In the genomic region with DNA sequence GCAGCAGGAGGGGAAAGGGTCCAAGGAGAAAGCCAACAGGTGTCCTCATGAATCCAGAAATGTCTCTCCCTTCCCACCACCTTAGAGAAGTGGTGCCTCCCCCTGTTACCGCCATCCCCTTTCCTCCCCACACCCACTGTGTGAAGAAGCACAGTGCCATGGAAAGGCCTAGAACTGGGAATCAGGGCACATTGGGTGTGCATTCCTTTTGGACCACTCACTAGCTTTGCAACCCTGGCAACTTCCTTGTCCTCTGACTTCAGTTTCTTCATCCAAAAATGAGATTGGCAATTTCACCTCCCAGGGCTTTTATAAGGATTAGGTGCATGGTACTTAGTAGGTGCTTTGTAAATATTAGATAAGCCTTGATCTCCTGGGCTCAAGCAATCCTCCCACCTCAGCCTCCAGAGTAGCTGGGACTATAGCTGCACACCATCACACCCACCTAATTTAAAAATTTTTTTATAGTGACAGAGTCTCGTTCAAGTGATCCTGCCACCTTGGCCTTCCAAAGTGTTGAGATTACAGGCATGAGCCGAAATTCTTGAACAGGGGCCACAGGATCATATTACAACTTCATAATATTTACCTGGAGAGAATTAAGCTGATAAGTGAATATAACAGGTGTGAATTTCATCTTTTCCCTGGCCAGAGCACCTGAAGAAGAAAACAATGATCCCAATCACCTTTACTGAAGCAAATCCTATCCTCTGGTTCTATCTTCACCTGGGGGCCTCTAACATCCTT, we compare ENCODE assay signal across 31 cellular contexts.
A peak's percentile ranks its signal among the peaks of the same experiment; 100 is the strongest.
DNase-seq lines count a peak whose midpoint lies in the region; ATAC-seq lines count a peak whose summit lies in the region.
"Had no signal": no experiment of that assay in that cellular context is flagged by ENCODE, and none has a peak within 500 bp of the region (broad histone marks: within the 10 kb centered on the region; RNA-seq: fewer than 3 reads in every experiment).

No MANE protein-coding gene starts in this region.

- no peak for ATAC-seq in effector memory CD8-positive, alpha-beta T cell (replicated peaks)
- ATAC-seq in HG03571 (IDR thresholded peaks at IDR 0.05; ENCODE audit: unreplicated experiment) (no peak), GM21390 (IDR thresholded peaks at IDR 0.05; ENCODE audit: unreplicated experiment) (no peak)
- ATAC-seq: heart left ventricle; sciatic nerve; stimulated activated memory B cell treated with anti-CD40 and anti-IgM and Interleukin-4, amounts not matched to agents 10 μg/mL and 1 μg/mL and 100 μg/mL, for 72 hours; WTC11 had no signal

- H3K27ac Mint-ChIP-seq in effector memory CD8-positive, alpha-beta T cell = peak overlapping the region; percentile 23 to 54
- H3K27ac Mint-ChIP-seq: activated CD4-positive, alpha-beta T cell treated with anti-CD3 and anti-CD28 coated beads, Interleukin-2, amount 10 ng/mL, durations not matched to agents 7 days and 5 days; activated naive CD8-positive, alpha-beta T cell; progenitor cell of endocrine pancreas; stimulated activated memory B cell treated with anti-CD40 and anti-IgM and Interleukin-4, amounts not matched to agents 10 μg/mL and 1 μg/mL and 100 μg/mL, for 72 hours; T-helper 2 cell treated with Interferon-gamma antibody and Interleukin-4, amounts not matched to agents 5 μg/mL and 100 μg/mL, for 36 hours; WTC11 had no signal

- no peaks in the 10 kb centered on the region for H3K27me3 Mint-ChIP-seq in effector memory CD8-positive, alpha-beta T cell
- H3K27me3 Mint-ChIP-seq: activated naive CD8-positive, alpha-beta T cell had no signal

- H3K4me3 Mint-ChIP-seq in effector memory CD8-positive, alpha-beta T cell = no peak overlapping the region
- H3K4me3 Mint-ChIP-seq: activated CD4-positive, alpha-beta T cell treated with anti-CD3 and anti-CD28 coated beads, Interleukin-2, amount 10 ng/mL, durations not matched to agents 7 days and 5 days; activated naive CD8-positive, alpha-beta T cell; stimulated activated memory B cell treated with anti-CD40 and anti-IgM and Interleukin-4, amounts not matched to agents 10 μg/mL and 1 μg/mL and 100 μg/mL, for 72 hours; T-helper 2 cell treated with Interferon-gamma antibody and Interleukin-4, amounts not matched to agents 5 μg/mL and 100 μg/mL, for 36 hours; WTC11 had no signal

- H3K9me3 Mint-ChIP-seq in effector memory CD8-positive, alpha-beta T cell = no peaks in the 10 kb centered on the region
- H3K9me3 Mint-ChIP-seq: T-helper 2 cell treated with Interferon-gamma antibody and Interleukin-4, amounts not matched to agents 5 μg/mL and 100 μg/mL, for 36 hours; WTC11 had no signal

- no peaks in the 10 kb centered on the region for H3K36me3 Mint-ChIP-seq in effector memory CD8-positive, alpha-beta T cell (ENCODE audit: insufficient read depth)
- H3K36me3 Mint-ChIP-seq: activated naive CD8-positive, alpha-beta T cell; stimulated activated memory B cell treated with anti-CD40 and anti-IgM and Interleukin-4, amounts not matched to agents 10 μg/mL and 1 μg/mL and 100 μg/mL, for 72 hours; WTC11 had no signal

- DNase-seq in ELR (ENCODE audit: low read depth) (peak; percentile 24), NCI-H226 (peak; percentile 24), renal cortical epithelial cell (ENCODE audit: low read depth) (peak; percentile 57), LoVo (ENCODE audit: low spot score) (no peak), HK-2 (ENCODE audit: unreplicated experiment) (no peak)
- no peak for DNase-seq in effector memory CD8-positive, alpha-beta T cell
- DNase-seq: activated CD4-positive, alpha-beta T cell treated with anti-CD3 and anti-CD28 coated beads, Interleukin-2, amount 10 ng/mL, durations not matched to agents 7 days and 5 days; activated effector memory CD4-positive, alpha-beta T cell treated with anti-CD3 and anti-CD28 coated beads, Interleukin-2, amount 50 U/mL, for 16 hours; activated T-cell treated with anti-CD3 and anti-CD28 coated beads, Interleukin-2, amount 50 U/mL, for 1 hour; aorta; C1 segment of cervical spinal cord; DMS153; effector memory CD4-positive, alpha-beta T cell; foreskin melanocyte; heart left ventricle; KBM-7; MM.1S; NCI-H1930; NCI-H2227 treated with DMSO at 0.1 percent for 48 hours; NCI-H526 treated with DMSO at 0.1 percent for 48 hours; NK-92 treated with Interleukin-12 subunit alpha and Interleukin-12 subunit beta, amount 100 ng/mL, for 24 hours; SHP77 treated with DMSO at 0.1 percent for 48 hours; trophoblast cell had no signal

- H3K4me1 Mint-ChIP-seq in effector memory CD8-positive, alpha-beta T cell (ENCODE audit: low read depth in 2 of 2) = peaks cover 8 to 16% of the 10 kb centered on the region in 2 donors
- H3K4me1 Mint-ChIP-seq: stimulated activated memory B cell treated with anti-CD40 and anti-IgM and Interleukin-4, amounts not matched to agents 10 μg/mL and 1 μg/mL and 100 μg/mL, for 72 hours had no signal

Comparison
In these comparisons a context has a peak if more than half of its experiments do, and no peak if none do; other contexts are left out.
1. DNase-seq: peak in ELR (single experiment), NCI-H226 (single experiment) and renal cortical epithelial cell (single experiment); none in effector memory CD8-positive, alpha-beta T cell (0 of 3), LoVo (single experiment) and HK-2 (single experiment).